In the genomic region with DNA sequence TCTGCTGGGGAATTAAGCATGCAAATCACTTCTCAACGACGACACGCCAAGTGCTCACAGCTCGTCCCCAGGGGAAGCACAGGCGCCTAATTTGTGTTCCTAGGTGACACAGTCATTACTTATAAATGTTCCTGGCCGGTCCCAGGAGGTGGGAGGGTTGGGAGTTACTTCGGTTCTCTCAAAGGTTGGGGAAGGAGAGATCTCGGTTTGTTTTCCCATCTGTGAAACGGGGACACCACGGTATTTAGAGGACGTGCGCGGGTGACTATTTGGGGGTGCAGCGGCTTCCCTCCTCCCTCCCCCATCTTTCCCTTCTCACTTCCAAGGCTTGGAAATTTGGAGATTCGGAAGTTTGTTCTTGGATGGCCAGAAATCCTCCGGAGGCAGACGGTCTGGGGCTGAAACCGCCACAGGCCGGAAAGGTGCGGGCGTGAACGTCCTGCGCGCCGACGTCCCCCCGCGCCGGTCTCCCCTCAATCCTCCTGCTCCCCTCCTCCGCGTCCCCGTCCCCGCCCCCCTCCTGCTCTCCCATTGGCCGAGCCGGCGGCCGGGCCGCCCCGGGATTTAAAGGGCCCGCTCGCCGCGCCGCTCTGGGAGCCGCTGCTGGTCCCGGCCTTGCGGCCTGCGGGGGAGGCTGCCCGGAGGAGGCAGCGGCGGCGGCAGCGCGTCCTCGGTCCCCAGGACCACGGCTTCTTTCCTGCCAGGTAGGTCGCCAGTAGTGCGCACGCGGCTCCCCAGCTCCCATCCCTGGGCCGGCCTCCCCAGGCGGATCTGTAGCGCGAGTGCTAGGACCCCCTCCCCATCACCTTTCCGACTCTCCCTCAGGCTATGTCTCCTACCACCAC, we compare ENCODE assay signal across 8 cellular contexts. TPM values are rescaled to one million over a fixed set of nuclear protein-coding genes. Genes with fewer than 3 reads are reported as not detected.
A peak's percentile ranks its signal among the peaks of the same experiment; 100 is the strongest.
DNase-seq lines count a peak whose midpoint lies in the region; ATAC-seq and TF ChIP-seq lines count a peak whose summit lies in the region.

Gene PORCN (plus strand): TSS at position 593 of the 845 bp plus-strand sequence. CDS start 829 bp downstream, outside the sequence.

- no peaks in the 10 kb centered on the region for H3K9me3 ChIP-seq in stomach

- peaks cover 0 to 8% (median 1%) of the 10 kb centered on the region in 4 donors for H3K36me3 ChIP-seq in stomach

- no peak for TF ChIP-seq CTCF in C4-2B (conservative IDR thresholded peaks at IDR 0.05)
- TF ChIP-seq CTCF in fibroblast of pulmonary artery (IDR thresholded peaks at IDR 0.05; ENCODE audit: low read length, missing control alignments) = no peak
- no peak for TF ChIP-seq CTCF in neural crest cell (conservative IDR thresholded peaks at IDR 0.05)
- TF ChIP-seq CTCF in stomach (IDR thresholded peaks at IDR 0.05) = no peak

- peak within 1 kb of the TSS; percentile 90 for H3K4me3 Mint-ChIP-seq in activated T-helper 17 cell treated with anti-CD3 and anti-CD28 coated beads, Interleukin-2, amount 50 U/mL, for 72 hours
- H3K4me3 Mint-ChIP-seq in neural crest cell = peak within 1 kb of the TSS; percentile 91

- H3K36me3 Mint-ChIP-seq in activated T-helper 17 cell treated with anti-CD3 and anti-CD28 coated beads, Interleukin-2, amount 50 U/mL, for 72 hours (ENCODE audit: low read depth) = no peaks in the 10 kb centered on the region
- peaks cover 3% of the 10 kb centered on the region for H3K36me3 Mint-ChIP-seq in neural crest cell (ENCODE audit: low read depth)

- peak; percentile 86 for ATAC-seq in GM19397 (IDR thresholded peaks at IDR 0.05; ENCODE audit: unreplicated experiment)
- peak; percentile 97 for ATAC-seq in activated T-helper 17 cell treated with anti-CD3 and anti-CD28 coated beads, Interleukin-2, amount 50 U/mL, for 72 hours (replicated peaks)

- DNase-seq in HT1080 (ENCODE audit: low read depth) = peak; percentile 54
- peak; percentile 80 for DNase-seq in RPMI7951 (ENCODE audit: low read depth)
- peak; percentile 54 for DNase-seq in fibroblast of pulmonary artery (ENCODE audit: low read depth)
- peak; percentile 56 for DNase-seq in neural crest cell (ENCODE audit: low read depth, low spot score)
- DNase-seq in stomach = peak; percentile 84

- H3K4me3 ChIP-seq in fibroblast of pulmonary artery (replicated peaks; ENCODE audit: low read depth, low read length) = peak within 1 kb of the TSS; percentile 73
- peak within 1 kb of the TSS; percentile 59 to 69 (median 64) for H3K4me3 ChIP-seq in stomach

- no peaks in the 10 kb centered on the region for H3K27me3 ChIP-seq in stomach

- peaks cover 10% of the 10 kb centered on the region for H3K4me1 Mint-ChIP-seq in activated T-helper 17 cell treated with anti-CD3 and anti-CD28 coated beads, Interleukin-2, amount 50 U/mL, for 72 hours
- peaks cover 15% of the 10 kb centered on the region for H3K4me1 Mint-ChIP-seq in neural crest cell

- H3K27ac Mint-ChIP-seq in activated T-helper 17 cell treated with anti-CD3 and anti-CD28 coated beads, Interleukin-2, amount 50 U/mL, for 72 hours = peak within 1 kb of the TSS; percentile 94
- H3K27ac Mint-ChIP-seq in neural crest cell (ENCODE audit: unreplicated experiment) = peak within 1 kb of the TSS; percentile 87

- H3K27ac ChIP-seq in C4-2B (peak within 1 kb of the TSS; percentile 67), stomach (peak within 1 kb of the TSS; percentile 77 to 84 (median 81))

- no peak for TF ChIP-seq EP300 in stomach (IDR thresholded peaks at IDR 0.05)

- intact Hi-C loops in stomach (cut with DNase I; ENCODE audit: low total_unique reads) = no loop called here

- WGBS in stomach, 5 donors = 1 to 27% (median 16%) methylated on average over 12 to 55 of the region's 65 CpGs

- TF ChIP-seq POLR2A in stomach (IDR thresholded peaks at IDR 0.05) = peak in 1 of 4 donors; percentile 19

- no peaks in the 10 kb centered on the region for H3K9me3 Mint-ChIP-seq in activated T-helper 17 cell treated with anti-CD3 and anti-CD28 coated beads, Interleukin-2, amount 50 U/mL, for 72 hours
- no peaks in the 10 kb centered on the region for H3K9me3 Mint-ChIP-seq in neural crest cell

- H3K27me3 Mint-ChIP-seq in activated T-helper 17 cell treated with anti-CD3 and anti-CD28 coated beads, Interleukin-2, amount 50 U/mL, for 72 hours = no peaks in the 10 kb centered on the region
- H3K27me3 Mint-ChIP-seq in neural crest cell (ENCODE audit: low read depth) = no peaks in the 10 kb centered on the region

- peaks cover 4 to 11% (median 7%) of the 10 kb centered on the region in 4 donors for H3K4me1 ChIP-seq in stomach

RNA-seq across cellular contexts. Expression of gene PORCN, which starts in this region (rescaled TPM):
- total RNA-seq in HT1080 (2014; rRNA removed; shearing (Covaris generic)) = 32.7 and 39.6 TPM in 2 replicates
- 36.4 and 41.1 TPM in 2 replicates for polyA plus RNA-seq in HT1080 (2015; cell fraction: cytosol; rRNA removed)
- polyA plus RNA-seq in HT1080 (2015; cell fraction: nucleus; rRNA removed) = 49.4 and 51.6 TPM in 2 replicates
- total RNA-seq in RPMI7951 (2014; rRNA removed; shearing (Covaris generic)) = 27.2 and 33.6 TPM in 2 replicates
- total RNA-seq in activated T-helper 17 cell treated with anti-CD3 and anti-CD28 coated beads, Interleukin-2, amount 50 U/mL, for 72 hours = 1 to 10 TPM; 8.9 to 9.4 TPM
- 13.0 and 14.2 TPM in 2 replicates for total RNA-seq in neural crest cell
- 10 to 100 TPM in 3 of 5 donors, 1 to 10 TPM in 2; 1.8 to 27.4 (median 16.2) TPM for total RNA-seq in stomach
- polyA plus RNA-seq in stomach = 10 to 100 TPM in 1 of 3 donors, 1 to 10 TPM in 2; 4.7 to 11.9 (median 6.7) TPM

Comparison
In these comparisons a context has a peak if more than half of its experiments do, and no peak if none do; other contexts are left out.
1. Peak in every context shown above with its lines: DNase-seq, ATAC-seq, H3K4me3 ChIP-seq and H3K27ac ChIP-seq.